ENCODE assay signal across 19 cellular contexts in genomic region chr2:239967244-239968036, GRCh38.
"Had no signal": no experiment of that assay in that cellular context is flagged by ENCODE, and none has a peak within 500 bp of the region (broad histone marks: within the 10 kb centered on the region; RNA-seq: fewer than 3 reads in every experiment).

No MANE protein-coding gene starts in this region.

- H3K4me3 ChIP-seq: ascending aorta, esophagus muscularis mucosa, gastroesophageal sphincter, pancreas had no signal

- H3K9me3 ChIP-seq: neutrophil, pancreas had no signal

- H3K27ac ChIP-seq: ascending aorta, brain microvascular endothelial cell, gastroesophageal sphincter, neutrophil, pancreas had no signal

- H3K27me3 ChIP-seq: ascending aorta, brain microvascular endothelial cell, esophagus muscularis mucosa, gastroesophageal sphincter, neutrophil, pancreas had no signal

- DNase-seq: activated B cell treated with CpG ODN at 0.5 μM for 24 hours; activated CD4-positive, alpha-beta T cell treated with anti-CD3 and anti-CD28 coated beads for 36 hours; activated CD4-positive, alpha-beta T cell treated with anti-CD3 and anti-CD28 coated beads, Interleukin-2, amount 50 U/mL, for 4 hours; activated CD8-positive, alpha-beta memory T cell treated with anti-CD3 and anti-CD28 coated beads, Interleukin-2, amount 50 U/mL, for 48 hours; activated gamma-delta T cell; activated naive CD4-positive, alpha-beta T cell treated with anti-CD3 and anti-CD28 coated beads, Interleukin-2, amount 50 U/mL, for 16 hours; activated naive CD8-positive, alpha-beta T cell treated with anti-CD3 and anti-CD28 coated beads, Interleukin-2, amount 50 U/mL, for 24 hours; activated T-cell treated with anti-CD3 and anti-CD28 coated beads, Interleukin-2, amount 50 U/mL, for 48 hours; brain microvascular endothelial cell; effector memory CD8-positive, alpha-beta T cell; pancreas; stimulated activated CD4-positive, alpha-beta T cell treated with anti-CD3 and anti-CD28 coated beads, Interleukin-1b, Interleukin-23, amount 100 ng/mL, for 48 hours; substantia nigra; T-helper 1 cell; trophoblast cell had no signal

- H3K4me1 ChIP-seq: ascending aorta, pancreas had no signal

- ATAC-seq: activated CD4-positive, alpha-beta T cell treated with anti-CD3 and anti-CD28 coated beads for 36 hours; activated naive CD8-positive, alpha-beta T cell treated with anti-CD3 and anti-CD28 coated beads, Interleukin-2, amount 50 U/mL, for 24 hours; effector memory CD8-positive, alpha-beta T cell had no signal
